In genomic region chr5:113161806-113162205, GRCh38 we compare ENCODE assay signal across 21 cellular contexts.
DNase-seq lines count a peak whose midpoint lies in the region; ATAC-seq and TF ChIP-seq lines count a peak whose summit lies in the region.
"Had no signal": no experiment of that assay in that cellular context is flagged by ENCODE, and none has a peak within 500 bp of the region (broad histone marks: within the 10 kb centered on the region; RNA-seq: fewer than 3 reads in every experiment).

No MANE protein-coding gene starts in this region.

- no peaks in the 10 kb centered on the region for H3K36me3 ChIP-seq in right atrium auricular region
- H3K36me3 ChIP-seq: tibial nerve had no signal

- BruUV-seq in MCF 10A (replicated peaks; lab: Mats Ljungman, UMichigan), result no TSS peak

- H3K4me1 Mint-ChIP-seq in MCF 10A (ENCODE audit: insufficient read depth, unreplicated experiment), result peaks cover 56% of the 10 kb centered on the region
- peaks cover 10% of the 10 kb centered on the region for H3K4me1 Mint-ChIP-seq in stimulated activated effector memory CD8-positive, alpha-beta T cell treated with anti-CD3 and anti-CD28 coated beads, Interleukin-12 subunit alpha, Interleukin-12 subunit beta, amount 100 ng/mL, for 72 hours
- H3K4me1 Mint-ChIP-seq: CD14-positive monocyte, natural killer cell had no signal

- intact Hi-C loops in Right ventricle myocardium inferior (cut with DNase I) (loop anchor here (5.0 kb wide), 1 partner anchor 70 kb away; no protein-coding TSS in a partner anchor), cardiac septum (cut with DNase I) (no loop called here), MCF 10A (cut with micrococcal nuclease) (loop anchor here (2.0 to 5.0 kb wide), 2 partner anchors 41 to 350 kb away; partner anchors contain the start of gene YTHDC2)

- no peak for TF ChIP-seq CTCF in MCF 10A (IDR thresholded peaks at IDR 0.05; ENCODE audit: unreplicated experiment)
- TF ChIP-seq CTCF in right atrium auricular region (IDR thresholded peaks at IDR 0.05), result no peak

- no peaks in the 10 kb centered on the region for H3K27me3 ChIP-seq in right atrium auricular region
- H3K27me3 ChIP-seq: tibial nerve had no signal

- no peak overlapping the region for H3K4me3 Mint-ChIP-seq in MCF 10A (ENCODE audit: unreplicated experiment)
- no peak overlapping the region for H3K4me3 Mint-ChIP-seq in stimulated activated effector memory CD8-positive, alpha-beta T cell treated with anti-CD3 and anti-CD28 coated beads, Interleukin-12 subunit alpha, Interleukin-12 subunit beta, amount 100 ng/mL, for 72 hours
- H3K4me3 Mint-ChIP-seq: CD14-positive monocyte, natural killer cell had no signal

- DNase-seq in Right ventricle myocardium inferior (ENCODE audit: missing footprints) (peak; percentile 75), cardiac septum (ENCODE audit: low spot score) (no peak), MCF 10A (ENCODE audit: unreplicated experiment) (peak; percentile 86), right atrium auricular region (ENCODE audit: low spot score) (no peak), NCI-H128 (lab: John Stamatoyannopoulos, UW; ENCODE audit: unreplicated experiment) (no peak), NK-92 (lab: John Stamatoyannopoulos, UW; ENCODE audit: unreplicated experiment) (no peak)
- no peak for DNase-seq in stimulated activated effector memory CD8-positive, alpha-beta T cell treated with anti-CD3 and anti-CD28 coated beads, Interleukin-12 subunit alpha, Interleukin-12 subunit beta, amount 100 ng/mL, for 72 hours (ENCODE audit: low spot score in 2 of 2)
- DNase-seq in stimulated activated naive CD4-positive, alpha-beta T cell (lab: John Stamatoyannopoulos, UW), result no peak
- DNase-seq: activated CD4-positive, alpha-beta T cell treated with anti-CD3 and anti-CD28 coated beads for 48 hours; activated CD8-positive, alpha-beta memory T cell treated with anti-CD3 and anti-CD28 coated beads, Interleukin-2, amount 50 U/mL, for 4 hours; activated effector memory CD4-positive, alpha-beta T cell treated with anti-CD3 and anti-CD28 coated beads, Interleukin-2, amount 50 U/mL, for 16 hours; amniotic stem cell; mesenchymal stem cell; natural killer cell; NCI-H1436 treated with DMSO at 0.1 percent for 48 hours; NCI-H510A treated with DMSO at 0.1 percent for 48 hours; PC-9; stimulated activated CD4-positive, alpha-beta T cell treated with anti-CD3 and anti-CD28 coated beads, Interleukin-12 subunit alpha, Interleukin-12 subunit beta, amount 100 ng/mL, for 4 hours had no signal

- H3K4me3 ChIP-seq in right atrium auricular region, result no peak overlapping the region
- H3K4me3 ChIP-seq: PC-9, tibial nerve had no signal

- CTCF ChIA-PET in MCF 10A (lab: Yijun Ruan, JAX), result interaction anchor here (0.7 to 3.5 kb wide), 5 partner anchors 13 to 187 kb away, joined by 5 to 18 read pairs (median 6); no protein-coding TSS in a partner anchor

- H3K27ac ChIP-seq in right atrium auricular region, result peak overlapping the region; percentile 46 to 63

- H3K27me3 Mint-ChIP-seq in MCF 10A (ENCODE audit: insufficient read depth, unreplicated experiment), result no peaks in the 10 kb centered on the region

- POLR2A ChIA-PET in MCF 10A (lab: Yijun Ruan, JAX), result interaction anchor here (0.6 to 1.7 kb wide), 10 partner anchors 32 to 133 kb away, joined by 3 to 9 read pairs (median 4); no protein-coding TSS in a partner anchor

- H3K4me1 ChIP-seq in right atrium auricular region, result peaks cover 0 to 65% of the 10 kb centered on the region in 2 donors

- peak; percentile 73 for ATAC-seq in Right ventricle myocardium inferior
- no peak for ATAC-seq in stimulated activated effector memory CD8-positive, alpha-beta T cell treated with anti-CD3 and anti-CD28 coated beads, Interleukin-12 subunit alpha, Interleukin-12 subunit beta, amount 100 ng/mL, for 72 hours
- ATAC-seq: natural killer cell, SK-N-SH treated with all-trans-retinoic acid at 6 μM for 48 hours had no signal

- H3K9me3 Mint-ChIP-seq in MCF 10A (ENCODE audit: unreplicated experiment), result no peaks in the 10 kb centered on the region
- no peaks in the 10 kb centered on the region for H3K9me3 Mint-ChIP-seq in stimulated activated effector memory CD8-positive, alpha-beta T cell treated with anti-CD3 and anti-CD28 coated beads, Interleukin-12 subunit alpha, Interleukin-12 subunit beta, amount 100 ng/mL, for 72 hours
- H3K9me3 Mint-ChIP-seq: natural killer cell had no signal

- H3K36me3 Mint-ChIP-seq in MCF 10A (ENCODE audit: insufficient read depth, unreplicated experiment), result peaks cover 12% of the 10 kb centered on the region
- no peaks in the 10 kb centered on the region for H3K36me3 Mint-ChIP-seq in stimulated activated effector memory CD8-positive, alpha-beta T cell treated with anti-CD3 and anti-CD28 coated beads, Interleukin-12 subunit alpha, Interleukin-12 subunit beta, amount 100 ng/mL, for 72 hours
- H3K36me3 Mint-ChIP-seq: CD14-positive monocyte, natural killer cell had no signal

- H3K27ac Mint-ChIP-seq in MCF 10A (ENCODE audit: low read depth, unreplicated experiment), result peak overlapping the region; percentile 96
- H3K27ac Mint-ChIP-seq in stimulated activated effector memory CD8-positive, alpha-beta T cell treated with anti-CD3 and anti-CD28 coated beads, Interleukin-12 subunit alpha, Interleukin-12 subunit beta, amount 100 ng/mL, for 72 hours, result no peak overlapping the region
- H3K27ac Mint-ChIP-seq: CD14-positive monocyte, natural killer cell had no signal

- no peaks in the 10 kb centered on the region for H3K9me3 ChIP-seq in right atrium auricular region
- H3K9me3 ChIP-seq: tibial nerve had no signal

Comparison
In these comparisons a context has a peak if more than half of its experiments do, and no peak if none do; other contexts are left out.
1. DNase-seq: peak in Right ventricle myocardium inferior (single experiment) and MCF 10A (single experiment); none in cardiac septum (single experiment), right atrium auricular region (single experiment), NCI-H128 (single experiment), stimulated activated effector memory CD8-positive, alpha-beta T cell treated with anti-CD3 and anti-CD28 coated beads, Interleukin-12 subunit alpha, Interleukin-12 subunit beta, amount 100 ng/mL, for 72 hours (0 of 2), stimulated activated naive CD4-positive, alpha-beta T cell (0 of 6) and NK-92 (single experiment).